Comparison of ENCODE assay signal across 18 cellular contexts in genomic region chr7:99952649-99953048, GRCh38. TPM values are rescaled to one million over a fixed set of nuclear protein-coding genes. Genes with fewer than 3 reads are reported as not detected.
"Had no signal": no experiment of that assay in that cellular context is flagged by ENCODE, and none has a peak within 500 bp of the region (broad histone marks: within the 10 kb centered on the region; RNA-seq: fewer than 3 reads in every experiment).

No MANE protein-coding gene starts in this region.

RNA-seq across cellular contexts. Expression of gene AZGP1, which starts 23.2 kb away (rescaled TPM):
- total RNA-seq: activated CD4-positive, alpha-beta memory T cell treated with anti-CD3 and anti-CD28 coated beads for 36 hours; activated CD4-positive, alpha-beta T cell treated with anti-CD3 and anti-CD28 coated beads, Interleukin-2, amount 10 ng/mL, durations not matched to agents 24 days and 14 days; activated CD8-positive, alpha-beta memory T cell treated with anti-CD3 and anti-CD28 coated beads for 36 hours; activated CD8-positive, alpha-beta T cell treated with anti-CD3 and anti-CD28 coated beads for 36 hours; activated naive CD4-positive, alpha-beta T cell treated with anti-CD3 and anti-CD28 coated beads for 36 hours; activated naive CD8-positive, alpha-beta T cell treated with anti-CD3 and anti-CD28 coated beads for 36 hours; activated T-cell treated with anti-CD3 and anti-CD28 coated beads, Interleukin-2, amount 50 U/mL, for 72 hours; activated T-helper 1 cell treated with anti-CD3 and anti-CD28 coated beads, Interleukin-12 subunit alpha, Interleukin-12 subunit beta, Interleukin-2, Interleukin-4 antibody, amounts not matched to agents 30 ng/mL and 10 ng/mL and 1 ng/mL, durations not matched to agents 14 hours and 24 hours and 36 hours; astrocyte; cardiac muscle cell; T-helper 1 cell treated with Interleukin-12 subunit alpha and Interleukin-12 subunit beta and Interleukin-4 antibody, amounts not matched to agents 30 ng/mL and 1 ng/mL, for 36 hours; T-helper 17 cell; T-helper 2 cell treated with Interferon-gamma antibody and Interleukin-4, amounts not matched to agents 100 ng/mL and 5 ng/mL, for 36 hours had no signal
- polyA plus RNA-seq: cardiac muscle cell had no signal

RNA-seq across cellular contexts. Expression of gene GJC3, which starts 23.2 kb away (rescaled TPM):
- total RNA-seq: activated CD4-positive, alpha-beta T cell treated with anti-CD3 and anti-CD28 coated beads, Interleukin-2, amount 10 ng/mL, durations not matched to agents 24 days and 14 days; activated T-helper 17 cell treated with anti-CD3 and anti-CD28 coated beads, Interleukin-2, amount 50 U/mL, for 72 hours; adrenal gland; astrocyte; body of pancreas; bronchial epithelial cell; cardiac muscle cell had no signal
- polyA plus RNA-seq: aorta, cardiac muscle cell had no signal
